Comparison of ENCODE assay signal across 1 cellular context in genomic region chr7:5897371-5897919, GRCh38.
TF ChIP-seq lines count a peak whose summit lies in the region.

No MANE protein-coding gene starts in this region.

TF ChIP-seq in GM12878, 131 proteins besides CTCF, POLR2A, EP300 and RAD21:
- TF ChIP-seq, protein P1, sequence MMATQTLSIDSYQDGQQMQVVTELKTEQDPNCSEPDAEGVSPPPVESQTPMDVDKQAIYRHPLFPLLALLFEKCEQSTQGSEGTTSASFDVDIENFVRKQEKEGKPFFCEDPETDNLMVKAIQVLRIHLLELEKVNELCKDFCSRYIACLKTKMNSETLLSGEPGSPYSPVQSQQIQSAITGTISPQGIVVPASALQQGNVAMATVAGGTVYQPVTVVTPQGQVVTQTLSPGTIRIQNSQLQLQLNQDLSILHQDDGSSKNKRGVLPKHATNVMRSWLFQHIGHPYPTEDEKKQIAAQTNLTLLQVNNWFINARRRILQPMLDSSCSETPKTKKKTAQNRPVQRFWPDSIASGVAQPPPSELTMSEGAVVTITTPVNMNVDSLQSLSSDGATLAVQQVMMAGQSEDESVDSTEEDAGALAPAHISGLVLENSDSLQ (IDR thresholded peaks at IDR 0.05): peak; percentile 85
